ENCODE assay signal across 17 cellular contexts in genomic region chr16:23807028-23807427, GRCh38. TPM values are rescaled to one million over a fixed set of nuclear protein-coding genes. Genes with fewer than 3 reads are reported as not detected.
A peak's percentile ranks its signal among the peaks of the same experiment; 100 is the strongest.
DNase-seq lines count a peak whose midpoint lies in the region; ATAC-seq and TF ChIP-seq lines count a peak whose summit lies in the region.
"Had no signal": no experiment of that assay in that cellular context is flagged by ENCODE, and none has a peak within 500 bp of the region (broad histone marks: within the 10 kb centered on the region; RNA-seq: fewer than 3 reads in every experiment).

No MANE protein-coding gene starts in this region.

- H3K4me1 ChIP-seq in OCI-LY3 (ENCODE audit: low read length): peaks cover 36% of the 10 kb centered on the region
- H3K4me1 ChIP-seq: SJCRH30 had no signal

- H3K4me1 Mint-ChIP-seq in activated naive CD8-positive, alpha-beta T cell treated with anti-CD3 and anti-CD28 coated beads, Interleukin-2, amount 50 U/mL, for 24 hours: peaks cover 23% of the 10 kb centered on the region
- peaks cover 16% of the 10 kb centered on the region for H3K4me1 Mint-ChIP-seq in activated naive CD8-positive, alpha-beta T cell treated with anti-CD3 and anti-CD28 coated beads for 36 hours
- peaks cover 13% of the 10 kb centered on the region for H3K4me1 Mint-ChIP-seq in endothelial cell (ENCODE audit: unreplicated experiment)
- H3K4me1 Mint-ChIP-seq in stimulated activated naive B cell treated with anti-CD40 and anti-IgM and Interleukin-4, amounts not matched to agents 10 μg/mL and 1 μg/mL and 100 μg/mL, for 72 hours: peaks cover 22 to 39% of the 10 kb centered on the region in 2 donors

- H3K27me3 Mint-ChIP-seq in activated naive CD8-positive, alpha-beta T cell treated with anti-CD3 and anti-CD28 coated beads, Interleukin-2, amount 50 U/mL, for 24 hours: peaks cover 12% of the 10 kb centered on the region
- no peaks in the 10 kb centered on the region for H3K27me3 Mint-ChIP-seq in activated naive CD8-positive, alpha-beta T cell treated with anti-CD3 and anti-CD28 coated beads for 36 hours
- peaks cover 4% of the 10 kb centered on the region for H3K27me3 Mint-ChIP-seq in endothelial cell (ENCODE audit: unreplicated experiment)
- peaks cover 0 to 3% of the 10 kb centered on the region in 2 donors for H3K27me3 Mint-ChIP-seq in stimulated activated naive B cell treated with anti-CD40 and anti-IgM and Interleukin-4, amounts not matched to agents 10 μg/mL and 1 μg/mL and 100 μg/mL, for 72 hours

- no peaks in the 10 kb centered on the region for H3K79me2 ChIP-seq in OCI-LY3 (ENCODE audit: low read length)

- H3K9me3 ChIP-seq in OCI-LY3 (ENCODE audit: insufficient read depth, low read length): no peaks in the 10 kb centered on the region
- H3K9me3 ChIP-seq: heart left ventricle, MG63, ovary, SJCRH30 had no signal

- no peaks in the 10 kb centered on the region for H3K9me3 Mint-ChIP-seq in activated naive CD8-positive, alpha-beta T cell treated with anti-CD3 and anti-CD28 coated beads, Interleukin-2, amount 50 U/mL, for 24 hours
- H3K9me3 Mint-ChIP-seq in activated naive CD8-positive, alpha-beta T cell treated with anti-CD3 and anti-CD28 coated beads for 36 hours: no peaks in the 10 kb centered on the region
- no peaks in the 10 kb centered on the region for H3K9me3 Mint-ChIP-seq in endothelial cell (ENCODE audit: unreplicated experiment)
- H3K9me3 Mint-ChIP-seq in stimulated activated naive B cell treated with anti-CD40 and anti-IgM and Interleukin-4, amounts not matched to agents 10 μg/mL and 1 μg/mL and 100 μg/mL, for 72 hours: no peaks in the 10 kb centered on the region

- no peak overlapping the region for H3K4me3 Mint-ChIP-seq in activated naive CD8-positive, alpha-beta T cell treated with anti-CD3 and anti-CD28 coated beads, Interleukin-2, amount 50 U/mL, for 24 hours
- no peak overlapping the region for H3K4me3 Mint-ChIP-seq in activated naive CD8-positive, alpha-beta T cell treated with anti-CD3 and anti-CD28 coated beads for 36 hours
- no peak overlapping the region for H3K4me3 Mint-ChIP-seq in endothelial cell (ENCODE audit: unreplicated experiment)
- peak overlapping the region; percentile 11 to 30 for H3K4me3 Mint-ChIP-seq in stimulated activated naive B cell treated with anti-CD40 and anti-IgM and Interleukin-4, amounts not matched to agents 10 μg/mL and 1 μg/mL and 100 μg/mL, for 72 hours

- peak; percentile 62 for ATAC-seq in activated naive CD8-positive, alpha-beta T cell treated with anti-CD3 and anti-CD28 coated beads, Interleukin-2, amount 50 U/mL, for 24 hours
- ATAC-seq in stimulated activated naive B cell treated with anti-CD40 and anti-IgM and Interleukin-4, amounts not matched to agents 10 μg/mL and 1 μg/mL and 100 μg/mL, for 72 hours (replicated peaks): peak; percentile 94 to 95
- ATAC-seq: esophagus mucosa had no signal

- peak overlapping the region; percentile 45 for H3K4me2 ChIP-seq in OCI-LY3 (ENCODE audit: low read length)

- no peak overlapping the region for H2AFZ ChIP-seq in OCI-LY3 (ENCODE audit: low read depth, low read length)

- H3K9ac ChIP-seq in OCI-LY3 (ENCODE audit: low read length): no peak overlapping the region; the same call in 1 of the 2 replicates

- no peak for DNase-seq in activated naive CD8-positive, alpha-beta T cell treated with anti-CD3 and anti-CD28 coated beads, Interleukin-2, amount 50 U/mL, for 24 hours
- no peak for DNase-seq in activated naive CD8-positive, alpha-beta T cell treated with anti-CD3 and anti-CD28 coated beads for 36 hours
- DNase-seq in endothelial cell (ENCODE audit: low spot score) (no peak), NCI-H2196 (lab: John Stamatoyannopoulos, UW; ENCODE audit: unreplicated experiment) (no peak), cerebellar nuclear complex (lab: John Stamatoyannopoulos, UW) (no peak)
- DNase-seq in stimulated activated naive B cell treated with anti-CD40 and anti-IgM and Interleukin-4, amounts not matched to agents 10 μg/mL and 1 μg/mL and 100 μg/mL, for 72 hours: peak; percentile 70
- no peak for DNase-seq in stimulated activated CD4-positive, alpha-beta T cell treated with anti-CD3 and anti-CD28 coated beads, Interleukin-4, amount 100 ng/mL, for 4 hours
- DNase-seq: activated gamma-delta T cell, MG63, NCI-H2107, ovary, SJCRH30, small intestine had no signal

- H3K27ac Mint-ChIP-seq in activated naive CD8-positive, alpha-beta T cell treated with anti-CD3 and anti-CD28 coated beads, Interleukin-2, amount 50 U/mL, for 24 hours: peak overlapping the region; percentile 50
- H3K27ac Mint-ChIP-seq in activated naive CD8-positive, alpha-beta T cell treated with anti-CD3 and anti-CD28 coated beads for 36 hours: no peak overlapping the region
- peak overlapping the region; percentile 16 for H3K27ac Mint-ChIP-seq in endothelial cell (ENCODE audit: unreplicated experiment)
- H3K27ac Mint-ChIP-seq in stimulated activated naive B cell treated with anti-CD40 and anti-IgM and Interleukin-4, amounts not matched to agents 10 μg/mL and 1 μg/mL and 100 μg/mL, for 72 hours: peak overlapping the region; percentile 83

- H3K36me3 ChIP-seq in OCI-LY3 (replicated peaks; ENCODE audit: low read depth, low read length): no peaks in the 10 kb centered on the region
- H3K36me3 ChIP-seq: heart left ventricle, MG63, ovary, SJCRH30 had no signal

- H4K20me1 ChIP-seq in OCI-LY3 (ENCODE audit: insufficient read depth, low read length): no peaks in the 10 kb centered on the region

- TF ChIP-seq CTCF in OCI-LY3 (IDR thresholded peaks at IDR 0.05; ENCODE audit: low read depth, low read length): no peak
- no peak for TF ChIP-seq CTCF in endothelial cell (IDR thresholded peaks at IDR 0.05; ENCODE audit: unreplicated experiment)

- H3K27ac ChIP-seq in OCI-LY3 (ENCODE audit: low read length): no peak overlapping the region
- H3K27ac ChIP-seq: coronary artery, heart left ventricle, ovary, SJCRH30 had no signal

- no peak overlapping the region for H3K4me3 ChIP-seq in OCI-LY3 (ENCODE audit: low read length)
- H3K4me3 ChIP-seq: coronary artery, heart left ventricle, MG63, ovary, SJCRH30 had no signal

- peaks cover 39% of the 10 kb centered on the region for H3K27me3 ChIP-seq in OCI-LY3 (ENCODE audit: low read depth, low read length)
- H3K27me3 ChIP-seq: ovary had no signal

- H3K36me3 Mint-ChIP-seq in activated naive CD8-positive, alpha-beta T cell treated with anti-CD3 and anti-CD28 coated beads, Interleukin-2, amount 50 U/mL, for 24 hours (ENCODE audit: low read depth): no peaks in the 10 kb centered on the region
- H3K36me3 Mint-ChIP-seq in activated naive CD8-positive, alpha-beta T cell treated with anti-CD3 and anti-CD28 coated beads for 36 hours: no peaks in the 10 kb centered on the region
- no peaks in the 10 kb centered on the region for H3K36me3 Mint-ChIP-seq in endothelial cell (ENCODE audit: low read depth, unreplicated experiment)
- no peaks in the 10 kb centered on the region for H3K36me3 Mint-ChIP-seq in stimulated activated naive B cell treated with anti-CD40 and anti-IgM and Interleukin-4, amounts not matched to agents 10 μg/mL and 1 μg/mL and 100 μg/mL, for 72 hours

RNA-seq across cellular contexts. Expression of gene PRKCB, which starts 28.8 kb away (rescaled TPM):
- 10 to 100 TPM; 75.8 to 82.6 TPM for total RNA-seq in activated naive CD8-positive, alpha-beta T cell treated with anti-CD3 and anti-CD28 coated beads for 36 hours
- 28.7 TPM for total RNA-seq in endothelial cell (ENCODE audit: unreplicated experiment)
- total RNA-seq: SJCRH30 had no signal

RNA-seq across cellular contexts. Expression of gene CHP2, which starts 52.2 kb away (rescaled TPM):
- total RNA-seq in activated naive CD8-positive, alpha-beta T cell treated with anti-CD3 and anti-CD28 coated beads for 36 hours: not detected
- total RNA-seq in endothelial cell (ENCODE audit: unreplicated experiment): not detected
- total RNA-seq: heart left ventricle, SJCRH30 had no signal

Comparison
In these comparisons a context has a peak if more than half of its experiments do, and no peak if none do; other contexts are left out.
1. H3K4me3 Mint-ChIP-seq: peak in stimulated activated naive B cell treated with anti-CD40 and anti-IgM and Interleukin-4, amounts not matched to agents 10 μg/mL and 1 μg/mL and 100 μg/mL, for 72 hours (2 of 2); none in activated naive CD8-positive, alpha-beta T cell treated with anti-CD3 and anti-CD28 coated beads, Interleukin-2, amount 50 U/mL, for 24 hours (single experiment), activated naive CD8-positive, alpha-beta T cell treated with anti-CD3 and anti-CD28 coated beads for 36 hours (single experiment) and endothelial cell (single experiment).